15 cellular contexts compared by ENCODE assay signal in the genomic region with DNA sequence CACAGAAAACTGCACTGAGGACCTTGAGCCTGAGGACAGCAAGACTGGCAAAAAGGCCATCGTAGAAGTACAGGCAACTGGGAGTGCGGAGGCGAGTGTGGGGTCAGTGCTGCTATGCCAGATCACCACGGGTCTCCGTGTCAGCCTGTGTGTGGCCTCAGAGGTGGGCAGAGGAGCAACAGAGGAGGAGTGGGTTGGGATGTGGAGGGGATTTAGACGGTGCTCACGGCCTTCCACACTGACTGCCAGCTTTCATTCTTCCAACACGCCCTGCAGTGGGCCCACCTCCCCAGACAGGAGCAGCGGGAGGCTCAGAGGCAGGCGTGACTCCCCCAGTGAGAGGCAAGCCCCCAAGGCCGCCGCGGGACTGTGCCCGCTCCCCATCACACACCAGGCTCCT. TPM values are rescaled to one million over a fixed set of nuclear protein-coding genes. Genes with fewer than 3 reads are reported as not detected.
A peak's percentile ranks its signal among the peaks of the same experiment; 100 is the strongest.
DNase-seq lines count a peak whose midpoint lies in the region; ATAC-seq, FAIRE-seq and TF ChIP-seq lines count a peak whose summit lies in the region.
"Had no signal": no experiment of that assay in that cellular context is flagged by ENCODE, and none has a peak within 500 bp of the region (broad histone marks: within the 10 kb centered on the region; RNA-seq: fewer than 3 reads in every experiment).

No MANE protein-coding gene starts in this region.

- peaks cover 6% of the 10 kb centered on the region for H3K4me1 Mint-ChIP-seq in glutamatergic neuron (ENCODE audit: low read depth, unreplicated experiment)

- H3K36me3 Mint-ChIP-seq in glutamatergic neuron (ENCODE audit: unreplicated experiment), result no peaks in the 10 kb centered on the region
- H3K36me3 Mint-ChIP-seq: stimulated activated naive B cell treated with anti-CD40 and anti-IgM and Interleukin-4, amounts not matched to agents 10 μg/mL and 1 μg/mL and 100 μg/mL, for 72 hours had no signal

- H3K27ac ChIP-seq in right cardiac atrium (ENCODE audit: low read length) (no peak overlapping the region), pancreas (peak overlapping the region in 1 of 4 donors; percentile 27)
- H3K27ac ChIP-seq: prostate gland had no signal

- H3K4me3 ChIP-seq in right cardiac atrium (ENCODE audit: low read length) (no peak overlapping the region), pancreas (no peak overlapping the region)
- H3K4me3 ChIP-seq: prostate gland had no signal

- no peaks in the 10 kb centered on the region for H3K27me3 Mint-ChIP-seq in glutamatergic neuron (ENCODE audit: unreplicated experiment)

- WGBS in right cardiac atrium, result 85% methylated on average over 14 of the region's 14 CpGs
- 89 to 90% methylated on average over 13 to 14 of the region's 14 CpGs for WGBS in pancreas, 2 donors

- TF ChIP-seq CTCF in glutamatergic neuron (IDR thresholded peaks at IDR 0.05; ENCODE audit: partially characterized antibody, unreplicated experiment) (no peak), pancreas (IDR thresholded peaks at IDR 0.05) (no peak)

- H3K4me3 Mint-ChIP-seq in glutamatergic neuron (ENCODE audit: unreplicated experiment), result no peak overlapping the region
- H3K4me3 Mint-ChIP-seq: stimulated activated naive B cell treated with anti-CD40 and anti-IgM and Interleukin-4, amounts not matched to agents 10 μg/mL and 1 μg/mL and 100 μg/mL, for 72 hours had no signal

- H3K9me3 Mint-ChIP-seq in glutamatergic neuron (ENCODE audit: unreplicated experiment), result peaks cover 2% of the 10 kb centered on the region
- H3K9me3 Mint-ChIP-seq: stimulated activated naive B cell treated with anti-CD40 and anti-IgM and Interleukin-4, amounts not matched to agents 10 μg/mL and 1 μg/mL and 100 μg/mL, for 72 hours had no signal

- no peaks in the 10 kb centered on the region for H3K36me3 ChIP-seq in pancreas
- H3K36me3 ChIP-seq: prostate gland had no signal

- no peak for FAIRE-seq in pancreas (lab: Jason Lieb, UNC)
- FAIRE-seq: endothelial cell of umbilical vein had no signal

- peak; percentile 5 for DNase-seq in left cardiac atrium
- no peak for DNase-seq in right cardiac atrium
- DNase-seq in glutamatergic neuron, result peak; percentile 11
- DNase-seq in pancreas, result peak in 4 of 6 donors; percentile 12 to 63 (median 38)
- no peak for DNase-seq in NOMO-1 treated with DMSO at 0.1 percent for 48 hours (lab: John Stamatoyannopoulos, UW; ENCODE audit: unreplicated experiment)
- DNase-seq in erythroblast (lab: John Stamatoyannopoulos, UW), result no peak
- no peak for DNase-seq in A172 (ENCODE audit: low spot score)
- DNase-seq: activated naive CD4-positive, alpha-beta T cell treated with Interleukin-2 at 50 U/mL for 16 hours; NCI-H1694; NCI-H345; NK-92 treated with Interleukin-12 subunit alpha and Interleukin-12 subunit beta, amount 100 ng/mL, for 24 hours; stimulated activated naive B cell treated with anti-CD40 and anti-IgM and Interleukin-4, amounts not matched to agents 10 μg/mL and 1 μg/mL and 100 μg/mL, for 72 hours had no signal

- ATAC-seq in left cardiac atrium (no peak), right cardiac atrium (no peak), pancreas (no peak), HG03139 (IDR thresholded peaks at IDR 0.05; ENCODE audit: unreplicated experiment) (no peak)

- no peaks in the 10 kb centered on the region for H3K9me3 ChIP-seq in right cardiac atrium (ENCODE audit: control insufficient read depth, low read length)
- H3K9me3 ChIP-seq in pancreas, result no peaks in the 10 kb centered on the region
- H3K9me3 ChIP-seq: prostate gland had no signal

- H3K27me3 ChIP-seq in right cardiac atrium (ENCODE audit: control insufficient read depth, insufficient read depth) (no peaks in the 10 kb centered on the region), pancreas (no peaks in the 10 kb centered on the region)

- peaks cover 2% of the 10 kb centered on the region for H3K4me1 ChIP-seq in right cardiac atrium (ENCODE audit: control insufficient read depth, insufficient read depth, low read length)
- H3K4me1 ChIP-seq in pancreas, result peaks cover 8 to 43% (median 12%) of the 10 kb centered on the region in 3 donors

- intact Hi-C loops in left cardiac atrium (cut with DNase I), result no loop called here
- intact Hi-C loops in right cardiac atrium (cut with DNase I), result no loop called here
- intact Hi-C loops in pancreas (cut with DNase I), result loop anchor here in 1 of 3 donors (10.0 kb wide), 1 partner anchor 77 kb away; no protein-coding TSS in a partner anchor

- no peak for TF ChIP-seq POLR2A in erythroblast (IDR thresholded peaks at IDR 0.05; ENCODE audit: low read length)

- H3K27ac Mint-ChIP-seq in glutamatergic neuron (ENCODE audit: unreplicated experiment), result no peak overlapping the region
- H3K27ac Mint-ChIP-seq: stimulated activated naive B cell treated with anti-CD40 and anti-IgM and Interleukin-4, amounts not matched to agents 10 μg/mL and 1 μg/mL and 100 μg/mL, for 72 hours had no signal

RNA-seq across cellular contexts. Expression of a gene that starts 17.0 kb away (rescaled TPM):
- total RNA-seq in left cardiac atrium, result 10 to 100 TPM; 51.4 to 58.0 TPM
- total RNA-seq in right cardiac atrium, result 10 to 100 TPM; 67.4 to 83.1 (median 72.9) TPM
- 38.0 TPM for polyA plus RNA-seq in right cardiac atrium
- 230 TPM for total RNA-seq in glutamatergic neuron (ENCODE audit: unreplicated experiment)
- total RNA-seq in pancreas, result 10 to 100 TPM; 21.3 to 45.0 (median 23.5) TPM
- 10 to 100 TPM; 14.5 to 20.8 TPM for polyA plus RNA-seq in pancreas
- total RNA-seq in A172 (2014; rRNA removed; shearing (Covaris generic)), result 15.4 and 16.6 TPM in 2 replicates

Comparison
In these comparisons a context has a peak if more than half of its experiments do, and no peak if none do; other contexts are left out.
1. DNase-seq: peak in left cardiac atrium (single experiment), glutamatergic neuron (single experiment) and pancreas (4 of 6); none in right cardiac atrium (0 of 3), NOMO-1 treated with DMSO at 0.1 percent for 48 hours (single experiment), erythroblast (0 of 2) and A172 (single experiment).